Comparison of ENCODE assay signal across 1 cellular context in the genomic region with DNA sequence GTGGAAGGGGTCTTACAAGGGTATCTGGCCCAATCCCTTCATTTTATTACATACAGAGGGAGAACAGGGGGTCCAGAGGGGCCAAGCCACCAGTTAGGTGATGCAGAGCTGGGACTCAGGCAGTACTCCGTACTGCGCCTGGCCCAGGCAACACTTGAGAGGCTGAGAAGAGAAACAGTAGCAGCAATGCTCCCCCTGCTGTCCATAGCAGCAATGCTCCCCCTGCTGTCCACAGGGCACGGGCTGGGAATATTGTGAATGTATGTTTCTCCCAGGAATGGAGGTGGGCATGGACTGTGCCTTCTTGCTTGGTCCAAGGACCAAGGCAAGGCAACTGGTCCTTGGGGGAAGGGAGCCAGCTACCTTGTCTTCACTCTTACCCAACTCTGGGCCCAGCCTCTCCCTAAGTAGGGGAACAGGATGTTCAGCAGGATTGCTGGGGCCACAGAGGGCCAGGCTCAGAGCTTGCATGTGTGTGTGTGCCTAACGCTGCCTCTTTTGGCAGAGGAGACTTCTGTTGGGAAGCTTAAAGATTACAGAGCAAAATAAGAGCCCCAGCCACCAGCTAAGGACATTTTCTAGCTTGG.
TF ChIP-seq lines count a peak whose summit lies in the region.

No MANE protein-coding gene starts in this region.

TF ChIP-seq in HepG2, 621 proteins besides CTCF, POLR2A, EP300 and RAD21 (continued from another document and continues in another):
- TF ChIP-seq PRDM15 (CRISPR knock-in tag; IDR thresholded peaks at IDR 0.05), result no peak
- TF ChIP-seq, protein P1, sequence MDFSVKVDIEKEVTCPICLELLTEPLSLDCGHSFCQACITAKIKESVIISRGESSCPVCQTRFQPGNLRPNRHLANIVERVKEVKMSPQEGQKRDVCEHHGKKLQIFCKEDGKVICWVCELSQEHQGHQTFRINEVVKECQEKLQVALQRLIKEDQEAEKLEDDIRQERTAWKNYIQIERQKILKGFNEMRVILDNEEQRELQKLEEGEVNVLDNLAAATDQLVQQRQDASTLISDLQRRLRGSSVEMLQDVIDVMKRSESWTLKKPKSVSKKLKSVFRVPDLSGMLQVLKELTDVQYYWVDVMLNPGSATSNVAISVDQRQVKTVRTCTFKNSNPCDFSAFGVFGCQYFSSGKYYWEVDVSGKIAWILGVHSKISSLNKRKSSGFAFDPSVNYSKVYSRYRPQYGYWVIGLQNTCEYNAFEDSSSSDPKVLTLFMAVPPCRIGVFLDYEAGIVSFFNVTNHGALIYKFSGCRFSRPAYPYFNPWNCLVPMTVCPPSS (IDR thresholded peaks at IDR 0.05), result no peak
- TF ChIP-seq, protein P2, sequence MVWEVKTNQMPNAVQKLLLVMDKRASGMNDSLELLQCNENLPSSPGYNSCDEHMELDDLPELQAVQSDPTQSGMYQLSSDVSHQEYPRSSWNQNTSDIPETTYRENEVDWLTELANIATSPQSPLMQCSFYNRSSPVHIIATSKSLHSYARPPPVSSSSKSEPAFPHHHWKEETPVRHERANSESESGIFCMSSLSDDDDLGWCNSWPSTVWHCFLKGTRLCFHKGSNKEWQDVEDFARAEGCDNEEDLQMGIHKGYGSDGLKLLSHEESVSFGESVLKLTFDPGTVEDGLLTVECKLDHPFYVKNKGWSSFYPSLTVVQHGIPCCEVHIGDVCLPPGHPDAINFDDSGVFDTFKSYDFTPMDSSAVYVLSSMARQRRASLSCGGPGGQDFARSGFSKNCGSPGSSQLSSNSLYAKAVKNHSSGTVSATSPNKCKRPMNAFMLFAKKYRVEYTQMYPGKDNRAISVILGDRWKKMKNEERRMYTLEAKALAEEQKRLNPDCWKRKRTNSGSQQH (CRISPR knock-in tag; IDR thresholded peaks at IDR 0.05; ENCODE audit: low read depth), result peak; percentile 53; the same call in 1 of the 2 replicates
- no peak for TF ChIP-seq MYPOP (CRISPR knock-in tag; IDR thresholded peaks at IDR 0.05)
- TF ChIP-seq PITX1 (CRISPR knock-in tag; IDR thresholded peaks at IDR 0.05), result no peak
- no peak for TF ChIP-seq ZNF260 (CRISPR knock-in tag; IDR thresholded peaks at IDR 0.05; ENCODE audit: borderline replicate concordance, low read depth)
- TF ChIP-seq ZNF678 (CRISPR knock-in tag; IDR thresholded peaks at IDR 0.05), result no peak
- TF ChIP-seq ZNF275 (CRISPR knock-in tag; IDR thresholded peaks at IDR 0.05; ENCODE audit: borderline replicate concordance), result no peak
- no peak for TF ChIP-seq MYNN (CRISPR knock-in tag; IDR thresholded peaks at IDR 0.05; ENCODE audit: low read depth)
- peak; percentile 11; the same call in 1 of the 2 replicates for TF ChIP-seq REPIN1 (CRISPR knock-in tag; IDR thresholded peaks at IDR 0.05; ENCODE audit: borderline replicate concordance, low read depth)
- peak; percentile 54; the same call in 1 of the 2 replicates for TF ChIP-seq BHLHE40 (IDR thresholded peaks at IDR 0.05; ENCODE audit: low read length)
- no peak for TF ChIP-seq THYN1 (CRISPR knock-in tag; IDR thresholded peaks at IDR 0.05; ENCODE audit: borderline replicate concordance, low read depth)
- TF ChIP-seq HOXD1 (CRISPR knock-in tag; IDR thresholded peaks at IDR 0.05), result no peak
- TF ChIP-seq BRCA1 (CRISPR knock-in tag; IDR thresholded peaks at IDR 0.05), result no peak
- TF ChIP-seq ZNF670 (CRISPR knock-in tag; IDR thresholded peaks at IDR 0.05; ENCODE audit: borderline replicate concordance), result no peak
- no peak for TF ChIP-seq NFRKB (IDR thresholded peaks at IDR 0.05)
- TF ChIP-seq MEF2D (CRISPR knock-in tag; IDR thresholded peaks at IDR 0.05), result no peak
- TF ChIP-seq NFE2L1 (CRISPR knock-in tag; IDR thresholded peaks at IDR 0.05; ENCODE audit: borderline replicate concordance), result no peak
- TF ChIP-seq SIX4 (CRISPR knock-in tag; IDR thresholded peaks at IDR 0.05), result no peak; the same call in 1 of the 2 replicates
- TF ChIP-seq ZNF431 (CRISPR knock-in tag; IDR thresholded peaks at IDR 0.05; ENCODE audit: borderline replicate concordance, low read depth), result no peak
- no peak for TF ChIP-seq ZSCAN22 (CRISPR knock-in tag; IDR thresholded peaks at IDR 0.05)
- no peak for TF ChIP-seq SIN3A (IDR thresholded peaks at IDR 0.05; ENCODE audit: borderline replicate concordance, low read depth, low read length)
- TF ChIP-seq TAF15 (IDR thresholded peaks at IDR 0.05; ENCODE audit: low read depth, low read length, poor library complexity, severe bottlenecking), result no peak
- no peak for TF ChIP-seq ATF7-NPFF (CRISPR knock-in tag; IDR thresholded peaks at IDR 0.05; ENCODE audit: low read depth)
- TF ChIP-seq FOXP4 (CRISPR knock-in tag; IDR thresholded peaks at IDR 0.05), result peak; percentile 40; the same call in 1 of the 2 replicates
- TF ChIP-seq MBD4 (IDR thresholded peaks at IDR 0.05; ENCODE audit: borderline replicate concordance, low read length), result no peak
- no peak for TF ChIP-seq ZFP41 (CRISPR knock-in tag; IDR thresholded peaks at IDR 0.05; ENCODE audit: borderline replicate concordance)
- TF ChIP-seq ZNF207 (IDR thresholded peaks at IDR 0.05; ENCODE audit: borderline replicate concordance), result no peak
- TF ChIP-seq MTA1 (CRISPR knock-in tag; IDR thresholded peaks at IDR 0.05; ENCODE audit: borderline replicate concordance), result no peak
- no peak for TF ChIP-seq ZNF362 (CRISPR knock-in tag; IDR thresholded peaks at IDR 0.05; ENCODE audit: borderline replicate concordance)
- TF ChIP-seq PAX8 (CRISPR knock-in tag; IDR thresholded peaks at IDR 0.05; ENCODE audit: borderline replicate concordance), result no peak
- TF ChIP-seq, protein P3, sequence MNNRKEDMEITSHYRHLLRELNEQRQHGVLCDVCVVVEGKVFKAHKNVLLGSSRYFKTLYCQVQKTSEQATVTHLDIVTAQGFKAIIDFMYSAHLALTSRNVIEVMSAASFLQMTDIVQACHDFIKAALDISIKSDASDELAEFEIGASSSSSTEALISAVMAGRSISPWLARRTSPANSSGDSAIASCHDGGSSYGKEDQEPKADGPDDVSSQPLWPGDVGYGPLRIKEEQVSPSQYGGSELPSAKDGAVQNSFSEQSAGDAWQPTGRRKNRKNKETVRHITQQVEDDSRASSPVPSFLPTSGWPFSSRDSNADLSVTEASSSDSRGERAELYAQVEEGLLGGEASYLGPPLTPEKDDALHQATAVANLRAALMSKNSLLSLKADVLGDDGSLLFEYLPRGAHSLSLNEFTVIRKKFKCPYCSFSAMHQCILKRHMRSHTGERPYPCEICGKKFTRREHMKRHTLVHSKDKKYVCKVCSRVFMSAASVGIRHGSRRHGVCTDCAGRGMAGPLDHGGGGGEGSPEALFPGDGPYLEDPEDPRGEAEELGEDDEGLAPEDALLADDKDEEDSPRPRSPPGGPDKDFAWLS (CRISPR knock-in tag; IDR thresholded peaks at IDR 0.05; ENCODE audit: borderline replicate concordance), result no peak
- TF ChIP-seq IRX3 (CRISPR knock-in tag; IDR thresholded peaks at IDR 0.05; ENCODE audit: borderline replicate concordance, low read depth), result no peak
- no peak for TF ChIP-seq SYNCRIP (IDR thresholded peaks at IDR 0.05; ENCODE audit: insufficient read depth, low read depth, low read length)
